8 cellular contexts compared by ENCODE assay signal in the genomic region with DNA sequence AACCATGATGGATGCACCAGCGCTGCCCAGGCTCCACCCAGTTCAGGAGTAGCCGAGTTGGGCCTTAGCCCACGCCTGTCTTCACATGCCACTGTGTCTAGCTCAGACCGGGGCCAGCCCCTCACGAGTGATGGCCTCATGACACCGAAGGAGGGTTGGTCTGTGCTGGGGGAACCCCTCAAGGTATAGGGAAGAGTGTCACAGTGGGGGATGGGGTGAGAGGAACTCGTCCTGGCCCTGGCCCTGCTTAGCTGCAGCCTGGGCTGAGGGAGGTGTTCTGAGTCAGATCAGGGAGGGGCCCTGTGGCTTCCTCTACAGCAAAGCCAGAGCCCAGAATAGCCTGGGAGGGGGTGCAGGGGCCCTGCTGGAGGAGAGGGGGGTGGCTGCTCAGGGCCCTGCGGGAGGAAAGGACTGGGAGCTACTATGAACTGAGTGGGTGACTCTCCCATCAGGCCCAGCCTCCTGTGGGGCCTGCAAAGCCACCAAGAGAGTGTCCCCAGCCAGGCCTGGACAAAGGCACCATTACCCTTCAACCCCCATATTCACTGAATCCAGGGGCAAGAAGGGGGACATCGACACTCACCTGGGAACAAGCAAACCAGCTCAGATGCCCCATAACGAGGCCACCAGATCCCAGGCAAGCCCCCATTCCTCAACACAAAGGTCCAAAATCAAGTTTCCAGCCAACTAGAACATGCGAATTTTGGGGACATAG. TPM values are rescaled to one million over a fixed set of nuclear protein-coding genes. Genes with fewer than 3 reads are reported as not detected.
DNase-seq lines count a peak whose midpoint lies in the region; ATAC-seq and TF ChIP-seq lines count a peak whose summit lies in the region.

No MANE protein-coding gene starts in this region.

- no peaks in the 10 kb centered on the region for H3K9me3 ChIP-seq in effector memory CD4-positive, alpha-beta T cell (ENCODE audit: control insufficient read depth, low read length)

- intact Hi-C loops in CD14-positive monocyte (cut with micrococcal nuclease): loop anchor here in 1 of 2 donors (2.0 to 10.0 kb wide), 3 partner anchors 14 to 204 kb away; no protein-coding TSS in a partner anchor
- intact Hi-C loops in dorsolateral prefrontal cortex (cut with DNase I): no loop called here

- peaks cover 5 to 7% of the 10 kb centered on the region in 2 donors for H3K36me3 Mint-ChIP-seq in CD14-positive monocyte

- H3K36me3 ChIP-seq in effector memory CD4-positive, alpha-beta T cell (ENCODE audit: control insufficient read depth, insufficient read depth, low read length): no peaks in the 10 kb centered on the region

- TF ChIP-seq CTCF in CD14-positive monocyte (IDR thresholded peaks at IDR 0.05) (no peak), dorsolateral prefrontal cortex (IDR thresholded peaks at IDR 0.05 in 54 of 56, conservative IDR thresholded peaks at IDR 0.05 in 2 of 56; ENCODE audit: low read depth in 1 of 56, partially characterized antibody in 56 of 56) (no peak)

- peaks cover 71% of the 10 kb centered on the region for H3K4me1 Mint-ChIP-seq in CD14-positive monocyte

- H3K4me1 ChIP-seq in effector memory CD4-positive, alpha-beta T cell (ENCODE audit: control insufficient read depth, insufficient read depth, low read length, poor library complexity, severe bottlenecking): peaks cover 15% of the 10 kb centered on the region

- peak overlapping the region; percentile 97 to 100 (median 99) for H3K27ac Mint-ChIP-seq in CD14-positive monocyte

- ATAC-seq in GM19025 (IDR thresholded peaks at IDR 0.05; ENCODE audit: low read depth, unreplicated experiment): peak; percentile 82
- ATAC-seq in HG03064 (IDR thresholded peaks at IDR 0.05; ENCODE audit: low read depth, unreplicated experiment): peak; percentile 62

- no peaks in the 10 kb centered on the region for H3K27me3 ChIP-seq in effector memory CD4-positive, alpha-beta T cell (replicated peaks; ENCODE audit: control insufficient read depth, insufficient read depth, low read length, poor library complexity, severe bottlenecking)
- peaks cover 0 to 13% (median 0%) of the 10 kb centered on the region in 45 donors for H3K27me3 ChIP-seq in dorsolateral prefrontal cortex

- no peak overlapping the region for H3K27ac ChIP-seq in effector memory CD4-positive, alpha-beta T cell (ENCODE audit: insufficient read depth, low read length, poor library complexity, severe bottlenecking)
- no peak overlapping the region for H3K27ac ChIP-seq in dorsolateral prefrontal cortex

- peak; percentile 100 for DNase-seq in CD14-positive monocyte (ENCODE audit: low spot score)
- DNase-seq in SIG-M5 (lab: John Stamatoyannopoulos, UW): peak; percentile 62
- peak; percentile 11 to 23 (median 17) for DNase-seq in effector memory CD4-positive, alpha-beta T cell
- DNase-seq in stimulated activated CD8-positive, alpha-beta memory T cell treated with anti-CD3 and anti-CD28 coated beads, Interleukin-15, amount 100 ng/mL, for 48 hours (ENCODE audit: low read depth in 2 of 2): peak; percentile 40 to 45
- DNase-seq in GOT3 (lab: John Stamatoyannopoulos, UW): no peak
- DNase-seq in dorsolateral prefrontal cortex: no peak

- no peak overlapping the region for H3K4me3 ChIP-seq in effector memory CD4-positive, alpha-beta T cell (ENCODE audit: insufficient read depth, low read depth, low read length, poor library complexity, severe bottlenecking)
- no peak overlapping the region for H3K4me3 ChIP-seq in dorsolateral prefrontal cortex

- H3K27me3 Mint-ChIP-seq in CD14-positive monocyte (ENCODE audit: low read depth in 3 of 3): peaks cover 0 to 2% (median 1%) of the 10 kb centered on the region in 3 donors

- H3K4me3 Mint-ChIP-seq in CD14-positive monocyte: peak overlapping the region in 1 of 2 donors; percentile 67

- peaks cover 0 to 3% (median 0%) of the 10 kb centered on the region in 7 donors for H3K9me3 Mint-ChIP-seq in CD14-positive monocyte

RNA-seq across cellular contexts. Expression of a gene that starts 41.2 kb away (rescaled TPM):
- polyA plus RNA-seq in CD14-positive monocyte: under 1 TPM in 1 of 2 donors, not detected in 1; 0.38 TPM
- 1 to 10 TPM in 2 of 120 experiments, under 1 TPM in 1, not detected in 117; 0.80 to 1.7 (median 1.3) TPM for total RNA-seq in dorsolateral prefrontal cortex

Comparison
In these comparisons a context has a peak if more than half of its experiments do, and no peak if none do; other contexts are left out.
1. DNase-seq: peak in CD14-positive monocyte (single experiment), SIG-M5 (single experiment), effector memory CD4-positive, alpha-beta T cell (3 of 3) and stimulated activated CD8-positive, alpha-beta memory T cell treated with anti-CD3 and anti-CD28 coated beads, Interleukin-15, amount 100 ng/mL, for 48 hours (2 of 2); none in GOT3 (single experiment) and dorsolateral prefrontal cortex (0 of 10).